ENCODE assay signal across 16 cellular contexts in genomic region chr21:44334637-44335030, GRCh38. TPM values are rescaled to one million over a fixed set of nuclear protein-coding genes. Genes with fewer than 3 reads are reported as not detected.
DNase-seq lines count a peak whose midpoint lies in the region; ATAC-seq, FAIRE-seq and TF ChIP-seq lines count a peak whose summit lies in the region.
"Had no signal": no experiment of that assay in that cellular context is flagged by ENCODE, and none has a peak within 500 bp of the region (broad histone marks: within the 10 kb centered on the region; RNA-seq: fewer than 3 reads in every experiment).

No MANE protein-coding gene starts in this region.

- peak overlapping the region; percentile 28 for H3K27ac Mint-ChIP-seq in activated naive CD8-positive, alpha-beta T cell
- no peak overlapping the region for H3K27ac Mint-ChIP-seq in activated naive CD8-positive, alpha-beta T cell treated with anti-CD3 and anti-CD28 coated beads, Interleukin-2, amount 50 U/mL, for 24 hours
- H3K27ac Mint-ChIP-seq in activated naive CD4-positive, alpha-beta T cell treated with anti-CD3 and anti-CD28 coated beads, Interleukin-2, amount 50 U/mL, for 72 hours = no peak overlapping the region
- H3K27ac Mint-ChIP-seq: CD4-positive, CD25-positive, alpha-beta regulatory T cell had no signal

- H3K4me3 Mint-ChIP-seq in activated naive CD8-positive, alpha-beta T cell = no peak overlapping the region
- no peak overlapping the region for H3K4me3 Mint-ChIP-seq in activated naive CD8-positive, alpha-beta T cell treated with anti-CD3 and anti-CD28 coated beads, Interleukin-2, amount 50 U/mL, for 24 hours

- H2BK120ac ChIP-seq in neuronal stem cell (ENCODE audit: low read depth, low read length) = peak overlapping the region; percentile 61

- in situ Hi-C loops in K562 (cut with MboI) = no loop called here

- no peak for DNase-seq in activated naive CD8-positive, alpha-beta T cell treated with anti-CD3 and anti-CD28 coated beads, Interleukin-2, amount 50 U/mL, for 24 hours
- DNase-seq in K562 (ENCODE audit: extremely low read depth in 1 of 4, low spot score in 3 of 4) (no peak), neuronal stem cell (ENCODE audit: low spot score) (no peak), H54 (ENCODE audit: insufficient read length, low spot score) (no peak), Peyer's patch (no peak)
- no peak for DNase-seq in activated naive CD4-positive, alpha-beta T cell treated with anti-CD3 and anti-CD28 coated beads, Interleukin-2, amount 50 U/mL, for 72 hours (ENCODE audit: low spot score in 2 of 2)
- DNase-seq: CD4-positive, CD25-positive, alpha-beta regulatory T cell had no signal

- H4K91ac ChIP-seq in neuronal stem cell (ENCODE audit: low read depth, low read length, poor library complexity) = no peak overlapping the region

- H2BK5ac ChIP-seq in neuronal stem cell (ENCODE audit: low read length) = peak overlapping the region; percentile 39

- CTCF ChIA-PET in K562 (lab: Yijun Ruan, JAX; ENCODE audit: low intra/inter-chr PET ratio) = no interaction called here

- peaks cover 9% of the 10 kb centered on the region for H3K9me1 ChIP-seq in K562 (ENCODE audit: control insufficient read depth, insufficient read depth, low read length)

- no peak overlapping the region for H2BK15ac ChIP-seq in neuronal stem cell (ENCODE audit: low read length)

- POLR2A ChIA-PET in K562 (lab: Yijun Ruan, JAX) = interaction anchor here (0.6 to 1.6 kb wide), 4 partner anchors 9 to 34 kb away, joined by 3 to 6 read pairs (median 5); partner anchors contain the start of gene PFKL

- H4K8ac ChIP-seq in neuronal stem cell (ENCODE audit: low read depth, low read length) = no peak overlapping the region

- H3K4me3 ChIP-seq in BLaER1 (no peak overlapping the region), K562 (no peak overlapping the region), neuronal stem cell (ENCODE audit: low read length in 2 of 2) (no peak overlapping the region), Peyer's patch (no peak overlapping the region)

- no peak overlapping the region for H3K23ac ChIP-seq in neuronal stem cell (ENCODE audit: low read depth, low read length, poor library complexity)

- H3K9ac ChIP-seq in BLaER1 (no peak overlapping the region), K562 (ENCODE audit: insufficient read depth in 1 of 2, low read depth in 2 of 2, low read length in 2 of 2) (no peak overlapping the region), neuronal stem cell (ENCODE audit: low read depth, low read length, poor library complexity) (peak overlapping the region; percentile 44)

- H3K27me3 Mint-ChIP-seq in activated naive CD8-positive, alpha-beta T cell = no peaks in the 10 kb centered on the region
- no peaks in the 10 kb centered on the region for H3K27me3 Mint-ChIP-seq in activated naive CD8-positive, alpha-beta T cell treated with anti-CD3 and anti-CD28 coated beads, Interleukin-2, amount 50 U/mL, for 24 hours

- ATAC-seq in activated naive CD8-positive, alpha-beta T cell treated with anti-CD3 and anti-CD28 coated beads, Interleukin-2, amount 50 U/mL, for 24 hours = no peak
- no peak for ATAC-seq in K562
- ATAC-seq in activated naive CD4-positive, alpha-beta T cell treated with anti-CD3 and anti-CD28 coated beads, Interleukin-2, amount 50 U/mL, for 72 hours = no peak
- ATAC-seq: HCT116 had no signal

- H3K4me1 Mint-ChIP-seq in activated naive CD8-positive, alpha-beta T cell (ENCODE audit: low read depth) = peaks cover 9% of the 10 kb centered on the region
- peaks cover 4% of the 10 kb centered on the region for H3K4me1 Mint-ChIP-seq in activated naive CD8-positive, alpha-beta T cell treated with anti-CD3 and anti-CD28 coated beads, Interleukin-2, amount 50 U/mL, for 24 hours

- no peak overlapping the region for H3K14ac ChIP-seq in neuronal stem cell (ENCODE audit: low read length)

- no TSS peak for BruUV-seq in K562 (replicated peaks; lab: Mats Ljungman, UMichigan)

- H2AFZ ChIP-seq in K562 (ENCODE audit: low read depth, low read length) (no peak overlapping the region), neuronal stem cell (ENCODE audit: low read length) (no peak overlapping the region)

- peak overlapping the region; percentile 91 for H3K4me2 ChIP-seq in BLaER1
- H3K4me2 ChIP-seq in K562 (ENCODE audit: insufficient read depth, low read length) = no peak overlapping the region
- H3K4me2 ChIP-seq in neuronal stem cell (ENCODE audit: insufficient read depth, low read length, poor library complexity, severe bottlenecking) = no peak overlapping the region

- peak overlapping the region; percentile 58 for H2BK12ac ChIP-seq in neuronal stem cell (ENCODE audit: low read length)

- peaks cover 9% of the 10 kb centered on the region for H3K79me1 ChIP-seq in neuronal stem cell (ENCODE audit: low read depth, low read length)

- H3K79me2 ChIP-seq in K562 (ENCODE audit: control insufficient read depth, insufficient read depth, low read length) = no peaks in the 10 kb centered on the region

- no peak overlapping the region for H2AK5ac ChIP-seq in neuronal stem cell (ENCODE audit: low read depth, low read length)

- TF ChIP-seq CTCF in K562 (IDR thresholded peaks at IDR 0.05 in 2 of 3, conservative IDR thresholded peaks at IDR 0.05 in 1 of 3; ENCODE audit: insufficient read depth in 2 of 3, low read depth in 1 of 3, low read length in 3 of 3) (no peak), Peyer's patch (IDR thresholded peaks at IDR 0.05) (no peak)

- TF ChIP-seq RAD21 in K562 (CRISPR knock-in tag; conservative IDR thresholded peaks at IDR 0.05 in 1 of 2, IDR thresholded peaks at IDR 0.05 in 1 of 2) = no peak

- H3K18ac ChIP-seq in neuronal stem cell (ENCODE audit: low read length) = no peak overlapping the region

- WGBS in K562 (ENCODE audit: insufficient coverage, low coverage, missing lambda C conversion rate) = 70% methylated on average over 8 of the region's 8 CpGs
- WGBS in neuronal stem cell (ENCODE audit: extremely low coverage in 2 of 2, insufficient read length in 2 of 2, insufficient replicate concordance in 1 of 2), 2 donors = no CpG with 5 or more reads among the region's 8 CpGs

- no peaks in the 10 kb centered on the region for H3K9me3 Mint-ChIP-seq in activated naive CD8-positive, alpha-beta T cell (ENCODE audit: low read depth)
- H3K9me3 Mint-ChIP-seq in activated naive CD8-positive, alpha-beta T cell treated with anti-CD3 and anti-CD28 coated beads, Interleukin-2, amount 50 U/mL, for 24 hours = no peaks in the 10 kb centered on the region
- no peaks in the 10 kb centered on the region for H3K9me3 Mint-ChIP-seq in activated naive CD4-positive, alpha-beta T cell treated with anti-CD3 and anti-CD28 coated beads, Interleukin-2, amount 50 U/mL, for 72 hours
- H3K9me3 Mint-ChIP-seq: CD4-positive, CD25-positive, alpha-beta regulatory T cell had no signal

- intact Hi-C loops in K562 (cut with micrococcal nuclease) = no loop called here

- H3K27ac ChIP-seq in BLaER1 (no peak overlapping the region), K562 (ENCODE audit: extremely low read depth, low read depth, low read length) (no peak overlapping the region), neuronal stem cell (replicated peaks; ENCODE audit: low read length) (no peak overlapping the region), Peyer's patch (no peak overlapping the region)
- H3K27ac ChIP-seq: 22Rv1, HL-60 had no signal

- H3K4me1 ChIP-seq in BLaER1 (peaks cover 78% of the 10 kb centered on the region), K562 (replicated peaks in 1 of 2; ENCODE audit: control insufficient read depth in 2 of 2, insufficient read depth in 2 of 2, low read length in 2 of 2) (peaks cover 7 to 66% of the 10 kb centered on the region in 2 experiments; a peak in 4 of 5 replicates), neuronal stem cell (ENCODE audit: control insufficient read depth in 2 of 2, insufficient read depth in 1 of 2, low read depth in 1 of 2, low read length in 2 of 2) (peaks cover 3 to 7% of the 10 kb centered on the region in 2 donors), Peyer's patch (peaks cover 0 to 10% (median under 1%) of the 10 kb centered on the region in 4 donors)

- H3K36me3 ChIP-seq in BLaER1 (peaks cover 33% of the 10 kb centered on the region; the same call in 1 of the 2 replicates), K562 (ENCODE audit: control insufficient read depth, insufficient read depth, low read length) (peaks cover 8% of the 10 kb centered on the region; the same call in 1 of the 3 replicates), neuronal stem cell (replicated peaks in 1 of 2; ENCODE audit: control insufficient read depth in 2 of 2, insufficient read depth in 2 of 2, low read length in 2 of 2) (peaks cover 10 to 11% of the 10 kb centered on the region in 2 donors), Peyer's patch (peaks cover 0 to 26% (median 0%) of the 10 kb centered on the region in 3 donors)

- H4K20me1 ChIP-seq in BLaER1 (peaks cover 74% of the 10 kb centered on the region), K562 (replicated peaks; ENCODE audit: control insufficient read depth, insufficient read depth, low read length) (peaks cover 6% of the 10 kb centered on the region; the same call in 1 of the 2 replicates)

- H3K36me3 Mint-ChIP-seq in activated naive CD8-positive, alpha-beta T cell = no peaks in the 10 kb centered on the region
- H3K36me3 Mint-ChIP-seq in activated naive CD8-positive, alpha-beta T cell treated with anti-CD3 and anti-CD28 coated beads, Interleukin-2, amount 50 U/mL, for 24 hours (ENCODE audit: low read depth) = peaks cover 3% of the 10 kb centered on the region
- peaks cover 4% of the 10 kb centered on the region in 2 donors for H3K36me3 Mint-ChIP-seq in activated naive CD4-positive, alpha-beta T cell treated with anti-CD3 and anti-CD28 coated beads, Interleukin-2, amount 50 U/mL, for 72 hours

- no peak overlapping the region for H3K4ac ChIP-seq in neuronal stem cell (ENCODE audit: low read length)

- TF ChIP-seq EP300 in K562 (IDR thresholded peaks at IDR 0.05; ENCODE audit: low read length) = no peak

- H3K9me3 ChIP-seq in BLaER1 (no peaks in the 10 kb centered on the region), K562 (replicated peaks; ENCODE audit: control insufficient read depth, insufficient read depth, low read depth, low read length) (no peaks in the 10 kb centered on the region), neuronal stem cell (replicated peaks in 1 of 2; ENCODE audit: control insufficient read depth in 2 of 2, insufficient read depth in 1 of 2, low read depth in 1 of 2, low read length in 2 of 2) (no peaks in the 10 kb centered on the region), Peyer's patch (no peaks in the 10 kb centered on the region)

- no peak for TF ChIP-seq POLR2A in K562 (conservative IDR thresholded peaks at IDR 0.05)
- no peak for TF ChIP-seq POLR2A in H54 (IDR thresholded peaks at IDR 0.05; ENCODE audit: low read depth, low read length)
- TF ChIP-seq POLR2A in Peyer's patch (IDR thresholded peaks at IDR 0.05) = no peak

- FAIRE-seq in K562 (lab: Jason Lieb, UNC) (no peak), H54 (lab: Jason Lieb, UNC) (no peak)
- FAIRE-seq: GM18507 had no signal

- no peaks in the 10 kb centered on the region for H3K27me3 ChIP-seq in BLaER1
- H3K27me3 ChIP-seq in K562 (ENCODE audit: control insufficient read depth in 2 of 2, insufficient read depth in 2 of 2, low read length in 2 of 2) = no peaks in the 10 kb centered on the region
- peaks cover 0 to 2% (median 0%) of the 10 kb centered on the region in 3 experiments for H3K27me3 ChIP-seq in neuronal stem cell (ENCODE audit: control insufficient read depth in 3 of 3, insufficient read depth in 3 of 3, low read depth in 1 of 3, low read length in 3 of 3)
- H3K27me3 ChIP-seq in Peyer's patch = no peaks in the 10 kb centered on the region

RNA-seq across cellular contexts. Expression of gene CFAP410, which starts 4.6 kb away (rescaled TPM):
- total RNA-seq in K562 (2011; cell fraction: chromatin; rRNA removed; ENCODE audit: low replicate concordance) = 10.0 and 50.7 TPM in 2 replicates
- total RNA-seq in K562 (2011; cell fraction: nucleolus; rRNA removed) = 29.3 and 41.0 TPM in 2 replicates
- 13.9 and 21.2 TPM in 2 replicates for total RNA-seq in K562 (2011; cell fraction: nucleoplasm; rRNA removed)
- total RNA-seq in K562 (2014; rRNA removed) (12.6 and 17.3 TPM in 2 replicates), K562 (2014; rRNA removed; fragmentation: Illumina TruSeq; extraction: Trizol) (0.35 and 0.55 TPM in 2 replicates), K562 (2015; rRNA removed; fragmentation: Illumina TruSeq; extraction: Trizol) (2.6 and 2.7 TPM in 2 replicates), K562 (2021) (7.6 and 8.3 TPM in 2 replicates), Peyer's patch (10 to 100 TPM; 20.5 to 50.6 (median 39.9) TPM)
- polyA plus RNA-seq in K562 (2011; rRNA removed) (2.3 and 5.5 TPM in 2 replicates), K562 (2014; fragmentation: Illumina TruSeq; extraction: Trizol) (0.52 and 2.1 TPM in 2 replicates), K562 (2014; fragmentation: Nextera tagmentation; extraction: Ambion mirVana) (under 1 TPM; 0.07 to 0.18 TPM), K562 (2014; rRNA removed) (6.5 and 8.1 TPM in 2 replicates)
- 5.7 and 16.5 TPM in 2 replicates for polyA plus RNA-seq in K562 (2011; cell fraction: cytosol; rRNA removed)
- 37.7 and 66.6 TPM in 2 replicates for polyA plus RNA-seq in K562 (2011; cell fraction: nucleus; rRNA removed)
- 6.3 and 16.5 TPM in 2 replicates for polyA plus RNA-seq in K562 (2012)
- 0.57 and 0.91 TPM in 2 replicates for polyA minus RNA-seq in K562 (2011; rRNA and poly(A)+ RNA removed)
- 2.2 and 2.5 TPM in 2 replicates for polyA minus RNA-seq in K562 (2011; cell fraction: cytosol; rRNA and poly(A)+ RNA removed)
- 9.4 and 10.2 TPM in 2 replicates for polyA minus RNA-seq in K562 (2011; cell fraction: nucleus; rRNA and poly(A)+ RNA removed)
- polyA plus RNA-seq in neuronal stem cell (2013, experiment 1 of 2) = 13.0 TPM
- polyA plus RNA-seq in neuronal stem cell (2013, experiment 2 of 2) = 12.0 TPM
- total RNA-seq in activated naive CD4-positive, alpha-beta T cell treated with anti-CD3 and anti-CD28 coated beads, Interleukin-2, amount 50 U/mL, for 72 hours = 10 to 100 TPM; 16.5 to 17.3 TPM

RNA-seq across cellular contexts. Expression of gene TRPM2, which starts 18.8 kb away (rescaled TPM):
- total RNA-seq in K562 (2011; cell fraction: chromatin; rRNA removed; ENCODE audit: low replicate concordance) = 0.09 and 0.42 TPM in 2 replicates
- 0.13 and 0.17 TPM in 2 replicates for total RNA-seq in K562 (2011; cell fraction: nucleolus; rRNA removed)
- 0.29 and 0.38 TPM in 2 replicates for total RNA-seq in K562 (2011; cell fraction: nucleoplasm; rRNA removed)
- total RNA-seq in K562 (2014; rRNA removed) = 1.5 and 2.1 TPM in 2 replicates
- 0.29 and 0.33 TPM in 2 replicates for total RNA-seq in K562 (2014; rRNA removed; fragmentation: Illumina TruSeq; extraction: Trizol)
- 2.0 and 2.2 TPM in 2 replicates for total RNA-seq in K562 (2015; rRNA removed; fragmentation: Illumina TruSeq; extraction: Trizol)
- total RNA-seq in K562 (2021) = 1.9 and 2.1 TPM in 2 replicates
- 0.34 and 0.36 TPM in 2 replicates for polyA plus RNA-seq in K562 (2011; rRNA removed)
- polyA plus RNA-seq in K562 (2011; cell fraction: cytosol; rRNA removed) = 0.40 and 1.3 TPM in 2 replicates
- polyA plus RNA-seq in K562 (2011; cell fraction: nucleus; rRNA removed) = 0.45 and 0.75 TPM in 2 replicates
- polyA plus RNA-seq in K562 (2012) = 2.1 and 3.8 TPM in 2 replicates
- 0.98 and 1.7 TPM in 2 replicates for polyA plus RNA-seq in K562 (2014; fragmentation: Illumina TruSeq; extraction: Trizol)
- polyA plus RNA-seq in K562 (2014; fragmentation: Nextera tagmentation; extraction: Ambion mirVana) = not detected
- polyA plus RNA-seq in K562 (2014; rRNA removed) = 0.82 and 2.0 TPM in 2 replicates
- 0.11 and 0.36 TPM in 2 replicates for polyA minus RNA-seq in K562 (2011; rRNA and poly(A)+ RNA removed)
- 0.64 and 1.7 TPM in 2 replicates for polyA minus RNA-seq in K562 (2011; cell fraction: cytosol; rRNA and poly(A)+ RNA removed)
- polyA minus RNA-seq in K562 (2011; cell fraction: nucleus; rRNA and poly(A)+ RNA removed) = 0.33 and 0.54 TPM in 2 replicates
- polyA plus RNA-seq in neuronal stem cell (2013, experiment 1 of 2) = 0.03 TPM
- 0.03 TPM for polyA plus RNA-seq in neuronal stem cell (2013, experiment 2 of 2)
- total RNA-seq in Peyer's patch = 10 to 100 TPM in 1 of 4 donors, 1 to 10 TPM in 3; 1.1 to 27.2 (median 3.3) TPM
- 10 to 100 TPM in 1 of 2 donors, 1 to 10 TPM in 1; 8.5 to 16.3 TPM for total RNA-seq in activated naive CD4-positive, alpha-beta T cell treated with anti-CD3 and anti-CD28 coated beads, Interleukin-2, amount 50 U/mL, for 72 hours
- polyA plus RNA-seq: BJ had no signal

RNA-seq across cellular contexts. Expression of gene PFKL, which starts 34.8 kb away (rescaled TPM):
- 83.4 and 274 TPM in 2 replicates for total RNA-seq in K562 (2011; cell fraction: chromatin; rRNA removed; ENCODE audit: low replicate concordance)
- total RNA-seq in K562 (2011; cell fraction: nucleolus; rRNA removed) = 193 and 201 TPM in 2 replicates
- 97.9 and 105 TPM in 2 replicates for total RNA-seq in K562 (2011; cell fraction: nucleoplasm; rRNA removed)
- 86.9 and 98.3 TPM in 2 replicates for total RNA-seq in K562 (2014; rRNA removed)
- 13.8 and 22.2 TPM in 2 replicates for total RNA-seq in K562 (2014; rRNA removed; fragmentation: Illumina TruSeq; extraction: Trizol)
- total RNA-seq in K562 (2015; rRNA removed; fragmentation: Illumina TruSeq; extraction: Trizol) = 45.6 and 45.8 TPM in 2 replicates
- 108 and 124 TPM in 2 replicates for total RNA-seq in K562 (2021)
- 50.0 and 84.1 TPM in 2 replicates for polyA plus RNA-seq in K562 (2011; rRNA removed)
- polyA plus RNA-seq in K562 (2011; cell fraction: cytosol; rRNA removed) = 68.5 and 125 TPM in 2 replicates
- 244 and 346 TPM in 2 replicates for polyA plus RNA-seq in K562 (2011; cell fraction: nucleus; rRNA removed)
- 106 and 149 TPM in 2 replicates for polyA plus RNA-seq in K562 (2012)
- 37.6 and 65.2 TPM in 2 replicates for polyA plus RNA-seq in K562 (2014; fragmentation: Illumina TruSeq; extraction: Trizol)
- polyA plus RNA-seq in K562 (2014; fragmentation: Nextera tagmentation; extraction: Ambion mirVana) = 1 to 10 TPM; 1.1 to 3.9 TPM
- 83.0 and 83.1 TPM in 2 replicates for polyA plus RNA-seq in K562 (2014; rRNA removed)
- polyA minus RNA-seq in K562 (2011; rRNA and poly(A)+ RNA removed) = 29.0 and 37.5 TPM in 2 replicates
- 63.7 and 76.3 TPM in 2 replicates for polyA minus RNA-seq in K562 (2011; cell fraction: cytosol; rRNA and poly(A)+ RNA removed)
- 42.3 and 49.5 TPM in 2 replicates for polyA minus RNA-seq in K562 (2011; cell fraction: nucleus; rRNA and poly(A)+ RNA removed)
- 37.4 TPM for polyA plus RNA-seq in neuronal stem cell (2013, experiment 1 of 2)
- 35.9 TPM for polyA plus RNA-seq in neuronal stem cell (2013, experiment 2 of 2)
- 100 to 1,000 TPM; 192 to 404 (median 274) TPM for total RNA-seq in Peyer's patch
- total RNA-seq in activated naive CD4-positive, alpha-beta T cell treated with anti-CD3 and anti-CD28 coated beads, Interleukin-2, amount 50 U/mL, for 72 hours = 100 to 1,000 TPM in 1 of 2 donors, 10 to 100 TPM in 1; 88.8 to 223 TPM

RNA-seq across cellular contexts. Expression of gene AIRE, which starts 49.0 kb away (rescaled TPM):
- total RNA-seq in K562 (2011; cell fraction: chromatin; rRNA removed; ENCODE audit: low replicate concordance) = 0.18 TPM in 1 of 2 replicates, not detected in the other
- not detected in 2 replicates for total RNA-seq in K562 (2011; cell fraction: nucleolus; rRNA removed)
- total RNA-seq in K562 (2011; cell fraction: nucleoplasm; rRNA removed) = not detected in 2 replicates
- not detected in 2 replicates for total RNA-seq in K562 (2014; rRNA removed)
- not detected in 2 replicates for total RNA-seq in K562 (2014; rRNA removed; fragmentation: Illumina TruSeq; extraction: Trizol)
- total RNA-seq in K562 (2015; rRNA removed; fragmentation: Illumina TruSeq; extraction: Trizol) = not detected in 2 replicates
- total RNA-seq in K562 (2021) = not detected in 2 replicates
- not detected in 2 replicates for polyA plus RNA-seq in K562 (2011; rRNA removed)
- polyA plus RNA-seq in K562 (2011; cell fraction: cytosol; rRNA removed) = not detected in 2 replicates
- not detected in 2 replicates for polyA plus RNA-seq in K562 (2011; cell fraction: nucleus; rRNA removed)
- 0.01 TPM in 1 of 2 replicates, not detected in the other for polyA plus RNA-seq in K562 (2012)
- polyA plus RNA-seq in K562 (2014; fragmentation: Illumina TruSeq; extraction: Trizol) = not detected in 2 replicates
- under 1 TPM in 1 of 2 experiments, not detected in 1; 0.01 TPM for polyA plus RNA-seq in K562 (2014; fragmentation: Nextera tagmentation; extraction: Ambion mirVana)
- not detected in 2 replicates for polyA plus RNA-seq in K562 (2014; rRNA removed)
- not detected in 2 replicates for polyA minus RNA-seq in K562 (2011; rRNA and poly(A)+ RNA removed)
- polyA minus RNA-seq in K562 (2011; cell fraction: cytosol; rRNA and poly(A)+ RNA removed) = not detected in 2 replicates
- not detected in 2 replicates for polyA minus RNA-seq in K562 (2011; cell fraction: nucleus; rRNA and poly(A)+ RNA removed)
- polyA plus RNA-seq in neuronal stem cell (2013, experiment 1 of 2) = not detected
- polyA plus RNA-seq in neuronal stem cell (2013, experiment 2 of 2) = not detected
- total RNA-seq in Peyer's patch = 1 to 10 TPM in 1 of 4 donors, not detected in 3; 1.7 TPM
- not detected for total RNA-seq in activated naive CD4-positive, alpha-beta T cell treated with anti-CD3 and anti-CD28 coated beads, Interleukin-2, amount 50 U/mL, for 72 hours
- total RNA-seq: A673, H4 had no signal
